1 cellular context compared by ENCODE assay signal in the genomic region with DNA sequence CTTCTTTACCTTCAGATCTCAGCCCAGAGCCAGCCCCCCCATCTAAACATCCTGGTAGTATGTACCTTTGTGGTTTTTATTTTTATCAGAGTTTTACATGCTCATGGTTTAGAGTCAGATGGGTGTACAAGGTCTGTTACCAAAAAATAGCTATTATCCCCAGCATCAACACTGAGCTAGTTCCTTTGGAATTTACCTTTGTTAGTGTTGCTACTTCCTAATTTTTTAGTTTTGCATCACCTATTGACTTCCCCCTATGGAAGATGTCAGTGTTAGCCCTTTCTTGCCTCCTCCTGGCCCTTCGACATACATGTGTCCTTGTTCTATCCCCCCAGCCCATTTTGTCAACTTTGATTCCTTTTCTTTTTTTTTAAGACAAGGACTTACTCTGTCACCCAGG.
TF ChIP-seq lines count a peak whose summit lies in the region.

No MANE protein-coding gene starts in this region.

TF ChIP-seq in WTC11, 78 proteins besides CTCF, POLR2A, EP300 and RAD21 (continued from another document):
- TF ChIP-seq, protein P1, sequence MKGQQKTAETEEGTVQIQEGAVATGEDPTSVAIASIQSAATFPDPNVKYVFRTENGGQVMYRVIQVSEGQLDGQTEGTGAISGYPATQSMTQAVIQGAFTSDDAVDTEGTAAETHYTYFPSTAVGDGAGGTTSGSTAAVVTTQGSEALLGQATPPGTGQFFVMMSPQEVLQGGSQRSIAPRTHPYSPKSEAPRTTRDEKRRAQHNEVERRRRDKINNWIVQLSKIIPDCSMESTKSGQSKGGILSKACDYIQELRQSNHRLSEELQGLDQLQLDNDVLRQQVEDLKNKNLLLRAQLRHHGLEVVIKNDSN (CRISPR knock-in tag; IDR thresholded peaks at IDR 0.05), result no peak
